18 cellular contexts compared by ENCODE assay signal in the genomic region with DNA sequence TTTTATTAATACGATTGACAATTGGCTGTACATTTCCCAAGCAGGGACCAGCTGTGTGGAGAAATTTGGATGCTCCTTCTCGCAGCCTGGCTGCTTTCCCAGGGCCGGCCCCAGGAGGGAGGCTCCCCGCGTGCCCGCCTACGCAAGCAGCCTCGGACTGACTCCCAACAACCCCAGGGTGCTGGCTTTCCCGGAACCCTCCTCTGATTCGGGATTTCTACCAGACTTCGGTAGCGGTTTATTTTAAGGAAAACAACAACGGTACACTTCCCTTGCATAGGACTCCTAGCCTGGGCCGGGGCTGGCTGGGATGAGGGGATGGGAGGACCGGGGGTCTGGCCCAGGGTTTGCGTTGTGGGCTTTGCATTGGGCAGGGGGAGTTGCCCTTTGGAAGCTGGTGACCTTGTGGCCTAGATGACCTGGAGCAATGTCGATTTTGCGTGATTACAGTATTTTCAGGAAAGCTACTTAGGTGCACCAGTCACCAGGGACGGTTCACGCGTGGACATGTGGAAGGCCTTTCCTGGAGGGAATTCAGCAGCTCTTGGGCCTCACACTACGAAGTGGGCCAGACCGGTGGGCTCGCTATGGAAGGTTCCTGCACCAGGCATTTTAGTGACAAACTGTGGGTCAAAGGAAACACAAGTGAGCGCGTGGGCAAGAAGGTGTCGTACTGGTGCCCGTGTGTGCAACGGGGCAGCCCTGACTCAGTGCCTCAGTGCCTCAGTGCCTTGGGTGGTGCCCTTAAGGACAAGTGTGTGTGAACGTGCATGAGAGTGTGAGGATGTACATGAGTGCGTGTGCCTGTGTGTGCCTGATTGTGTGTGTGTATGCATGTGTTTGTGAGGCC. TPM values are rescaled to one million over a fixed set of nuclear protein-coding genes. Genes with fewer than 3 reads are reported as not detected.
DNase-seq lines count a peak whose midpoint lies in the region; ATAC-seq and TF ChIP-seq lines count a peak whose summit lies in the region.
"Had no signal": no experiment of that assay in that cellular context is flagged by ENCODE, and none has a peak within 500 bp of the region (broad histone marks: within the 10 kb centered on the region; RNA-seq: fewer than 3 reads in every experiment).

No MANE protein-coding gene starts in this region.

- peaks cover 97% of the 10 kb centered on the region for H3K27me3 ChIP-seq in RWPE2 (ENCODE audit: insufficient read depth, poor library complexity, severe bottlenecking)
- no peaks in the 10 kb centered on the region for H3K27me3 ChIP-seq in SK-N-SH (ENCODE audit: insufficient read depth)

- H3K9ac ChIP-seq in SK-N-SH = no peak overlapping the region

- POLR2A ChIA-PET in SK-N-SH (lab: Yijun Ruan, JAX) = no interaction called here

- H3K27ac ChIP-seq in RWPE2 (ENCODE audit: poor library complexity, severe bottlenecking) (no peak overlapping the region), SK-N-SH (ENCODE audit: low read depth in 2 of 2, low read length in 1 of 2) (no peak overlapping the region)
- H3K27ac ChIP-seq: PC-9, suprapubic skin had no signal

- H3K4me2 ChIP-seq in SK-N-SH = no peak overlapping the region
- H3K4me2 ChIP-seq: PC-9 had no signal

- no peaks in the 10 kb centered on the region for H4K20me1 ChIP-seq in SK-N-SH (ENCODE audit: insufficient read depth)

- intact Hi-C loops in left cardiac atrium (cut with DNase I) = no loop called here

- TF ChIP-seq EP300 in SK-N-SH (IDR thresholded peaks at IDR 0.05; ENCODE audit: borderline replicate concordance in 1 of 2, low read depth in 1 of 2, low read length in 1 of 2) = no peak

- H3K9me2 ChIP-seq in SK-N-SH = no peaks in the 10 kb centered on the region

- no peak for TF ChIP-seq RAD21 in SK-N-SH (IDR thresholded peaks at IDR 0.05; ENCODE audit: low read length)

- peak; percentile 75 for DNase-seq in AG10803 (ENCODE audit: low read depth)
- peak; percentile 75 for DNase-seq in RWPE2 (ENCODE audit: low spot score)
- DNase-seq in left cardiac atrium = peak; percentile 82
- DNase-seq in omental fat pad (ENCODE audit: low spot score) = no peak
- no peak for DNase-seq in SK-N-SH
- DNase-seq in occipital lobe (lab: John Stamatoyannopoulos, UW) = no peak
- DNase-seq in dedifferentiated amniotic fluid mesenchymal stem cell (ENCODE audit: extremely low spot score) = no peak
- DNase-seq: activated B cell treated with CpG ODN at 0.5 μM for 24 hours; activated gamma-delta T cell treated with Interleukin-2 at 50 U/mL for 16 hours; effector CD4-positive, alpha-beta T cell; foreskin fibroblast; immature natural killer cell; NCI-H1930; NCI-H69; PC-9; stimulated activated CD4-positive, alpha-beta T cell treated with anti-CD3 and anti-CD28 coated beads, Interleukin-15, amount 100 ng/mL, for 24 hours had no signal

- no peaks in the 10 kb centered on the region for H3K79me2 ChIP-seq in SK-N-SH (ENCODE audit: insufficient read depth)

- no peaks in the 10 kb centered on the region for H3F3A ChIP-seq in SK-N-SH (replicated peaks; ENCODE audit: insufficient read depth)

- H3K4me3 ChIP-seq in AG10803 (ENCODE audit: low read length) (no peak overlapping the region), RWPE2 (ENCODE audit: severe bottlenecking) (no peak overlapping the region), SK-N-SH (ENCODE audit: low read depth in 2 of 2, low read length in 1 of 2) (no peak overlapping the region)
- H3K4me3 ChIP-seq: PC-9, suprapubic skin had no signal

- CTCF ChIA-PET in SK-N-SH (lab: Yijun Ruan, JAX) = interaction anchor here (1.1 to 5.9 kb wide), 5 partner anchors 10 to 168 kb away, joined by 4 to 59 read pairs (median 15); no protein-coding TSS in a partner anchor

- no peaks in the 10 kb centered on the region for H3K9me3 ChIP-seq in RWPE2 (ENCODE audit: severe bottlenecking)
- no peaks in the 10 kb centered on the region for H3K9me3 ChIP-seq in SK-N-SH

- WGBS in SK-N-SH (ENCODE audit: low lambda C conversion rate) = 64% methylated on average over 23 of the region's 31 CpGs

- H3K36me3 ChIP-seq in RWPE2 (ENCODE audit: low read depth) (no peaks in the 10 kb centered on the region), SK-N-SH (replicated peaks in 1 of 2; ENCODE audit: control insufficient read depth in 1 of 2, insufficient read depth in 2 of 2, low read length in 1 of 2) (no peaks in the 10 kb centered on the region)
- H3K36me3 ChIP-seq: suprapubic skin had no signal

- TF ChIP-seq CTCF in AG10803 (conservative IDR thresholded peaks at IDR 0.05; ENCODE audit: low read length) = no peak
- no peak for TF ChIP-seq CTCF in RWPE2 (IDR thresholded peaks at IDR 0.05; ENCODE audit: poor library complexity, severe bottlenecking)
- TF ChIP-seq CTCF in omental fat pad (IDR thresholded peaks at IDR 0.05) = no peak
- no peak for TF ChIP-seq CTCF in SK-N-SH (IDR thresholded peaks at IDR 0.05)

- ATAC-seq in RWPE2 (ENCODE audit: low read depth) = no peak
- ATAC-seq in left cardiac atrium = peak; percentile 62 to 86
- ATAC-seq in omental fat pad (ENCODE audit: low FRiP score) = peak; percentile 69
- no peak for ATAC-seq in GM19452 (IDR thresholded peaks at IDR 0.05; ENCODE audit: unreplicated experiment)

- H2AFZ ChIP-seq in SK-N-SH (ENCODE audit: low read depth) = no peak overlapping the region
- H2AFZ ChIP-seq: PC-9 had no signal

- H3K4me1 ChIP-seq in RWPE2 (ENCODE audit: insufficient read depth, poor library complexity, severe bottlenecking) (no peaks in the 10 kb centered on the region), SK-N-SH (ENCODE audit: control insufficient read depth in 1 of 2, insufficient read depth in 2 of 2, low read depth in 1 of 2, low read length in 1 of 2) (peaks cover 0 to 14% of the 10 kb centered on the region in 2 experiments; a peak in 3 of 4 replicates)

TF ChIP-seq in SK-N-SH, 30 proteins besides CTCF, POLR2A, EP300 and RAD21:
- no peak for TF ChIP-seq TCF12 (IDR thresholded peaks at IDR 0.05)
- no peak for TF ChIP-seq GABPA (IDR thresholded peaks at IDR 0.05; ENCODE audit: low read depth)
- TF ChIP-seq SMC3 (IDR thresholded peaks at IDR 0.05; ENCODE audit: low read depth, low read length) = no peak
- TF ChIP-seq NRF1 (IDR thresholded peaks at IDR 0.05; ENCODE audit: low read depth, low read length) = no peak
- TF ChIP-seq TAF1 (IDR thresholded peaks at IDR 0.05; ENCODE audit: borderline replicate concordance, low read depth, low read length) = no peak
- no peak for TF ChIP-seq FOSL2 (IDR thresholded peaks at IDR 0.05; ENCODE audit: borderline replicate concordance, low read depth)
- TF ChIP-seq MAX (IDR thresholded peaks at IDR 0.05; ENCODE audit: low read depth) = no peak
- TF ChIP-seq ELF1 (IDR thresholded peaks at IDR 0.05) = no peak
- TF ChIP-seq CHD2 (IDR thresholded peaks at IDR 0.05; ENCODE audit: low read length, partially characterized antibody) = no peak
- TF ChIP-seq, protein P1, sequence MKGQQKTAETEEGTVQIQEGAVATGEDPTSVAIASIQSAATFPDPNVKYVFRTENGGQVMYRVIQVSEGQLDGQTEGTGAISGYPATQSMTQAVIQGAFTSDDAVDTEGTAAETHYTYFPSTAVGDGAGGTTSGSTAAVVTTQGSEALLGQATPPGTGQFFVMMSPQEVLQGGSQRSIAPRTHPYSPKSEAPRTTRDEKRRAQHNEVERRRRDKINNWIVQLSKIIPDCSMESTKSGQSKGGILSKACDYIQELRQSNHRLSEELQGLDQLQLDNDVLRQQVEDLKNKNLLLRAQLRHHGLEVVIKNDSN (IDR thresholded peaks at IDR 0.05; ENCODE audit: borderline replicate concordance, low read depth) = no peak
- TF ChIP-seq TEAD4 (IDR thresholded peaks at IDR 0.05; ENCODE audit: borderline replicate concordance, insufficient read depth) = no peak
- no peak for TF ChIP-seq RCOR1 (IDR thresholded peaks at IDR 0.05; ENCODE audit: low read length)
- TF ChIP-seq MXI1 (IDR thresholded peaks at IDR 0.05; ENCODE audit: low read depth, low read length) = no peak
- no peak for TF ChIP-seq JUND (IDR thresholded peaks at IDR 0.05)
- no peak for TF ChIP-seq GATA2 (CRISPR knock-in tag; IDR thresholded peaks at IDR 0.05)
- no peak for TF ChIP-seq FOXJ3 (CRISPR knock-in tag; IDR thresholded peaks at IDR 0.05)
- TF ChIP-seq SIN3A (IDR thresholded peaks at IDR 0.05; ENCODE audit: borderline replicate concordance, low read depth, low read length) = no peak
- no peak for TF ChIP-seq IRF3 (IDR thresholded peaks at IDR 0.05; ENCODE audit: low read depth, low read length)
- TF ChIP-seq RFX5 (IDR thresholded peaks at IDR 0.05; ENCODE audit: low read length) = no peak
- no peak for TF ChIP-seq USF2 (IDR thresholded peaks at IDR 0.05; ENCODE audit: borderline replicate concordance, low read depth, low read length)

RNA-seq across cellular contexts. Expression of gene PHACTR3, which starts 20.7 kb away (rescaled TPM):
- total RNA-seq in left cardiac atrium = 1 to 10 TPM; 6.4 to 6.9 TPM
- 10 to 100 TPM in 1 of 4 donors, 1 to 10 TPM in 1, under 1 TPM in 1, not detected in 1; 0.19 to 10.6 (median 1.4) TPM for total RNA-seq in omental fat pad
- polyA plus RNA-seq in SK-N-SH (2012; rRNA removed) = 0.10 and 0.18 TPM in 2 replicates
- 0.19 and 0.28 TPM in 2 replicates for polyA plus RNA-seq in SK-N-SH (2012; cell fraction: cytosol; rRNA removed)
- polyA plus RNA-seq in SK-N-SH (2012; cell fraction: nucleus; rRNA removed) = 0.05 and 0.10 TPM in 2 replicates
- total RNA-seq in occipital lobe = 42.1 TPM
- total RNA-seq: activated B cell treated with CpG ODN at 0.5 μM for 24 hours had no signal
- polyA plus RNA-seq: immature natural killer cell had no signal

Comparison
In these comparisons a context has a peak if more than half of its experiments do, and no peak if none do; other contexts are left out.
1. DNase-seq: peak in AG10803 (single experiment), RWPE2 (single experiment) and left cardiac atrium (single experiment); none in omental fat pad (single experiment), SK-N-SH (single experiment), occipital lobe (single experiment) and dedifferentiated amniotic fluid mesenchymal stem cell (single experiment).
2. ATAC-seq: peak in left cardiac atrium (2 of 2) and omental fat pad (single experiment); none in RWPE2 (single experiment) and GM19452 (single experiment).